In the genomic region with DNA sequence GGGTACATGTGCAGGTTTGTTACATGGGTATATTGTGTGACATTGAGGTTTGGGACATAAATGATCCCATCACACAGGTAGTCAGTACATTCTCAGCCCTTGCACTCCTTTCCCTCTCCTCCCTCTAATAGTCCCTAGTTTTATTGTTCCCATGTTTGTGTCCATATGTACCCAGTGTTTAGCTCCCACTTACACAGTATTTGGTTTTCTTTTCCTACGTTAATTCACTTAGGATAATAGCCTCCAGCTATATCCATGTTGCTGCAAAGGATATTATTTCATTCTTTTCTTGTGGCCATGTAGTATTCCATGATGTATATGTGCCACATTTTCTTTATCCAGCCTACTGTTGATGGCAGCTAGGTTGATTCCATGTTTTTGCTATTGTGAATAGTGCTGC, we compare ENCODE assay signal across 20 cellular contexts.
"Had no signal": no experiment of that assay in that cellular context is flagged by ENCODE, and none has a peak within 500 bp of the region (broad histone marks: within the 10 kb centered on the region; RNA-seq: fewer than 3 reads in every experiment).

No MANE protein-coding gene starts in this region.

- H3K36me3 ChIP-seq: gastroesophageal sphincter, heart left ventricle, pancreas, sigmoid colon, stomach had no signal

- DNase-seq: activated CD4-positive, alpha-beta memory T cell treated with anti-CD3 and anti-CD28 coated beads for 36 hours; activated CD4-positive, alpha-beta T cell treated with anti-CD3 and anti-CD28 coated beads for 36 hours; activated naive CD4-positive, alpha-beta T cell treated with Interleukin-2 at 50 U/mL for 16 hours; anterior cingulate cortex; cortex of kidney; heart left ventricle; immature natural killer cell; left ventricle myocardium superior; mucosa of descending colon; naive B cell; pancreas; sigmoid colon; stimulated activated CD4-positive, alpha-beta T cell treated with anti-CD3 and anti-CD28 coated beads, Interleukin-4, amount 100 ng/mL, for 24 hours; stomach; T-cell had no signal

- H3K9me3 Mint-ChIP-seq: activated CD4-positive, alpha-beta memory T cell treated with anti-CD3 and anti-CD28 coated beads for 36 hours; activated T-helper 2 cell treated with anti-CD3 and anti-CD28 coated beads, Interferon-gamma antibody, Interleukin-2, Interleukin-4, amounts not matched to agents 10 μg/mL and 5 μg/mL and 100 μg/mL, durations not matched to agents 14 hours and 24 hours and 36 hours; immature natural killer cell; naive B cell; stimulated activated effector memory CD8-positive, alpha-beta T cell treated with anti-CD3 and anti-CD28 coated beads, Interleukin-12 subunit alpha, Interleukin-12 subunit beta, amount 100 ng/mL, for 72 hours; T-cell; WTC11 had no signal

- H3K4me3 Mint-ChIP-seq: activated CD4-positive, alpha-beta memory T cell treated with anti-CD3 and anti-CD28 coated beads for 36 hours; activated CD4-positive, alpha-beta T cell treated with anti-CD3 and anti-CD28 coated beads for 36 hours; immature natural killer cell; stimulated activated effector memory CD8-positive, alpha-beta T cell treated with anti-CD3 and anti-CD28 coated beads, Interleukin-12 subunit alpha, Interleukin-12 subunit beta, amount 100 ng/mL, for 72 hours; WTC11 had no signal

- H3K27me3 Mint-ChIP-seq: activated CD4-positive, alpha-beta memory T cell treated with anti-CD3 and anti-CD28 coated beads for 36 hours; activated CD4-positive, alpha-beta T cell treated with anti-CD3 and anti-CD28 coated beads for 36 hours; brain; naive B cell; T-cell had no signal

- H3K27ac Mint-ChIP-seq: activated CD4-positive, alpha-beta memory T cell treated with anti-CD3 and anti-CD28 coated beads for 36 hours; activated CD4-positive, alpha-beta T cell treated with anti-CD3 and anti-CD28 coated beads for 36 hours; activated T-helper 2 cell treated with anti-CD3 and anti-CD28 coated beads, Interferon-gamma antibody, Interleukin-2, Interleukin-4, amounts not matched to agents 10 μg/mL and 5 μg/mL and 100 μg/mL, durations not matched to agents 14 hours and 24 hours and 36 hours; T-cell had no signal

- ATAC-seq: activated CD4-positive, alpha-beta T cell treated with anti-CD3 and anti-CD28 coated beads for 36 hours; gastroesophageal sphincter; heart left ventricle; left ventricle myocardium superior; mucosa of descending colon; pancreas; stimulated activated effector memory CD8-positive, alpha-beta T cell treated with anti-CD3 and anti-CD28 coated beads, Interleukin-12 subunit alpha, Interleukin-12 subunit beta, amount 100 ng/mL, for 72 hours; T-cell; WTC11 had no signal

- H3K27ac ChIP-seq: gastroesophageal sphincter, heart left ventricle, pancreas, sigmoid colon, stomach had no signal

- H3K27me3 ChIP-seq: gastroesophageal sphincter, heart left ventricle, pancreas, sigmoid colon, stomach had no signal

- H3K9me3 ChIP-seq: gastroesophageal sphincter, heart left ventricle, mucosa of descending colon, pancreas, sigmoid colon, stomach had no signal

- H3K36me3 Mint-ChIP-seq: activated CD4-positive, alpha-beta memory T cell treated with anti-CD3 and anti-CD28 coated beads for 36 hours; immature natural killer cell; T-cell had no signal

- H3K4me3 ChIP-seq: gastroesophageal sphincter, heart left ventricle, mucosa of descending colon, pancreas, sigmoid colon, stomach had no signal
